1 cellular context compared by ENCODE assay signal in genomic region chr17:17666111-17666714, GRCh38.
TF ChIP-seq lines count a peak whose summit lies in the region.

No MANE protein-coding gene starts in this region.

TF ChIP-seq in H1, 55 proteins besides CTCF, POLR2A, EP300 and RAD21:
- TF ChIP-seq RNF2 (IDR thresholded peaks at IDR 0.05; ENCODE audit: borderline replicate concordance, low read depth, low read length, missing control alignments, poor library complexity, severe bottlenecking): no peak
- no peak for TF ChIP-seq SUZ12 (IDR thresholded peaks at IDR 0.05; ENCODE audit: low read length)
- no peak for TF ChIP-seq SIX5 (IDR thresholded peaks at IDR 0.05; ENCODE audit: low read depth, low read length)
- TF ChIP-seq CHD2 (IDR thresholded peaks at IDR 0.05; ENCODE audit: low read length): no peak
- no peak for TF ChIP-seq CBX5 (IDR thresholded peaks at IDR 0.05; ENCODE audit: low read depth, low read length)
- TF ChIP-seq CHD1 (IDR thresholded peaks at IDR 0.05; ENCODE audit: low read depth, low read length): no peak
- TF ChIP-seq HDAC6 (IDR thresholded peaks at IDR 0.05; ENCODE audit: low read depth, low read length): no peak
- no peak for TF ChIP-seq YY1 (IDR thresholded peaks at IDR 0.05; ENCODE audit: low read depth, low read length)
- no peak for TF ChIP-seq JUN (IDR thresholded peaks at IDR 0.05; ENCODE audit: low read depth, low read length)
- no peak for TF ChIP-seq CBX8 (IDR thresholded peaks at IDR 0.05; ENCODE audit: borderline replicate concordance, low read depth, low read length)
- no peak for TF ChIP-seq EZH2 (IDR thresholded peaks at IDR 0.05; ENCODE audit: low read depth, low read length, severe bottlenecking)
- no peak for TF ChIP-seq TAF7 (optimal IDR thresholded peaks at IDR 0.05; ENCODE audit: borderline replicate concordance, low read depth, low read length)
- TF ChIP-seq TBP (IDR thresholded peaks at IDR 0.05; ENCODE audit: low read depth, low read length): no peak
- no peak for TF ChIP-seq JUND (IDR thresholded peaks at IDR 0.05; ENCODE audit: low read length)
- no peak for TF ChIP-seq CTBP2 (IDR thresholded peaks at IDR 0.05; ENCODE audit: borderline replicate concordance, insufficient read depth, insufficient read length, low read length)
- TF ChIP-seq TEAD4 (IDR thresholded peaks at IDR 0.05; ENCODE audit: low read depth, low read length): no peak
- TF ChIP-seq GTF2F1 (IDR thresholded peaks at IDR 0.05; ENCODE audit: borderline replicate concordance, low read depth, low read length): no peak
- no peak for TF ChIP-seq RFX5 (IDR thresholded peaks at IDR 0.05; ENCODE audit: borderline replicate concordance, low read depth, low read length)
